15 cellular contexts compared by ENCODE assay signal in the genomic region with DNA sequence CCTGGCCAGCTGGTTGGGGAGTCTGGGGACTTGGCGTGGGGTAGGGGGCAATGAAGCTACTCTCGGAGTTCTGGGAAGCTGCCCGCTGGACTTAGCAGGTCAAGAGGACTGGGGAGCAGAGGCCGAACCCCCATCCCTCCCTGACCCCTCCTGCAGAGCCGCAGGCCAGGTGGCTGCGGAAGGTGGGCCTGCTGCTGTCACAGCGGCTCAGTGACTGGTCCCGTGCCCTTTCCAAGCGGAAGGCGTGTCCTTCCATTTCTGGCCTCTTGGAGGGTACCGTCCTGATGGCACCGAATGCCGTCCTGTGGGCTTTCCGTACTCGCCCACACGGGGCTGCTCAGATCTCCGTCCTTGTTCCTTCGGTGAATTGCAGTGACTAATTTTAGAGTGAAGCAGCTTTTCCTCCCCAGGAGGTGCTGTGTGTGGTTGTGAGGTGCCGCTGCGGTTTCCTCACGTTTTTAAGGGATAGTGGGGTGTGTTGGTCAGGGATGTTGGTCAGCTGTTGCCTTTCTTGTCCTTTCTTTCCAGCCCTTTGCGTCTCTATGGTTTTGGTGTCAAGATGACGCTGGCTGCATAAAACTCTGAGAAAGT. TPM values are rescaled to one million over a fixed set of nuclear protein-coding genes. Genes with fewer than 3 reads are reported as not detected.
DNase-seq lines count a peak whose midpoint lies in the region; ATAC-seq and TF ChIP-seq lines count a peak whose summit lies in the region.
"Had no signal": no experiment of that assay in that cellular context is flagged by ENCODE, and none has a peak within 500 bp of the region (broad histone marks: within the 10 kb centered on the region; RNA-seq: fewer than 3 reads in every experiment).

No MANE protein-coding gene starts in this region.

- no peak for TF ChIP-seq POLR2A in upper lobe of left lung (IDR thresholded peaks at IDR 0.05)

- no peak for TF ChIP-seq EP300 in upper lobe of left lung (IDR thresholded peaks at IDR 0.05)

- H3K9me3 ChIP-seq in right atrium auricular region = no peaks in the 10 kb centered on the region
- no peaks in the 10 kb centered on the region for H3K9me3 ChIP-seq in upper lobe of left lung
- H3K9me3 ChIP-seq: MG63, stomach had no signal

- H3K4me1 ChIP-seq in right atrium auricular region (peaks cover 0 to 77% of the 10 kb centered on the region in 2 donors), upper lobe of left lung (peaks cover 46 to 57% (median 51%) of the 10 kb centered on the region in 4 donors)

- no peak overlapping the region for H3K4me3 ChIP-seq in right atrium auricular region
- H3K4me3 ChIP-seq in upper lobe of left lung = no peak overlapping the region
- H3K4me3 ChIP-seq: MG63, stomach had no signal

- TF ChIP-seq CTCF in right atrium auricular region (IDR thresholded peaks at IDR 0.05) (no peak), upper lobe of left lung (IDR thresholded peaks at IDR 0.05) (no peak)

- ATAC-seq in left ventricle myocardium superior (peak; percentile 3), upper lobe of left lung (ENCODE audit: low FRiP score in 2 of 2) (no peak), GM21825 (IDR thresholded peaks at IDR 0.05; ENCODE audit: unreplicated experiment) (no peak)
- ATAC-seq: activated CD8-positive, alpha-beta T cell treated with anti-CD3 and anti-CD28 coated beads, Interleukin-2, amount 10 ng/mL, durations not matched to agents 7 days and 5 days; effector memory CD8-positive, alpha-beta T cell; T-cell had no signal

- peaks cover 22% of the 10 kb centered on the region for H3K36me3 ChIP-seq in right atrium auricular region
- peaks cover 0 to 44% (median 28%) of the 10 kb centered on the region in 4 donors for H3K36me3 ChIP-seq in upper lobe of left lung

- H3K27ac ChIP-seq in right atrium auricular region (peak overlapping the region; percentile 88 to 93), upper lobe of left lung (peak overlapping the region; percentile 18 to 88 (median 76))

- DNase-seq in left ventricle myocardium superior (no peak), cardiac septum (ENCODE audit: low spot score) (no peak), right atrium auricular region (ENCODE audit: low spot score) (no peak), upper lobe of left lung (peak in 1 of 2 donors; percentile 56), HUDEP-2 (lab: John Stamatoyannopoulos, UW; ENCODE audit: unreplicated experiment in 76 of 76) (no peak)
- DNase-seq: activated CD8-positive, alpha-beta T cell treated with anti-CD3 and anti-CD28 coated beads, Interleukin-2, amount 10 ng/mL, durations not matched to agents 7 days and 5 days; CD8-positive, alpha-beta memory T cell; central memory CD4-positive, alpha-beta T cell; DND-41; effector memory CD8-positive, alpha-beta T cell; MG63; NCI-H187 treated with DMSO at 0.1 percent for 48 hours; stomach; T-cell had no signal

- H3K27me3 ChIP-seq in right atrium auricular region = no peaks in the 10 kb centered on the region
- H3K27me3 ChIP-seq in upper lobe of left lung = no peaks in the 10 kb centered on the region
- H3K27me3 ChIP-seq: MG63, stomach had no signal

- intact Hi-C loops in left ventricle myocardium superior (cut with micrococcal nuclease) (no loop called here), cardiac septum (cut with DNase I) (no loop called here)

- 94 to 95% methylated on average over 13 to 20 of the region's 23 CpGs for WGBS in upper lobe of left lung, 2 donors

RNA-seq across cellular contexts. Expression of a gene that starts 20.8 kb away (rescaled TPM):
- 11.9 TPM for total RNA-seq in left ventricle myocardium superior
- 15.2 TPM for total RNA-seq in cardiac septum
- total RNA-seq in right atrium auricular region = 10 to 100 TPM in 1 of 2 donors, 1 to 10 TPM in 1; 6.7 to 10.3 TPM
- total RNA-seq in upper lobe of left lung = 100 to 1,000 TPM in 1 of 6 donors, 10 to 100 TPM in 5; 30.3 to 104 (median 37.2) TPM

RNA-seq across cellular contexts. Expression of a gene that starts 33.2 kb away (rescaled TPM):
- total RNA-seq in left ventricle myocardium superior (78.2 TPM), cardiac septum (89.0 TPM), right atrium auricular region (10 to 100 TPM; 82.7 to 95.8 TPM), upper lobe of left lung (100 to 1,000 TPM in 5 of 6 donors, 10 to 100 TPM in 1; 73.5 to 180 (median 115) TPM)

RNA-seq across cellular contexts. Expression of a gene that starts 51.6 kb away (rescaled TPM):
- total RNA-seq in left ventricle myocardium superior = 60.7 TPM
- total RNA-seq in cardiac septum = 51.2 TPM
- 10 to 100 TPM; 44.1 to 53.0 TPM for total RNA-seq in right atrium auricular region
- 100 to 1,000 TPM in 2 of 6 donors, 10 to 100 TPM in 4; 67.2 to 114 (median 79.3) TPM for total RNA-seq in upper lobe of left lung

RNA-seq across cellular contexts. Expression of a gene that starts 52.1 kb away (rescaled TPM):
- total RNA-seq in left ventricle myocardium superior (31.4 TPM), cardiac septum (34.1 TPM), right atrium auricular region (10 to 100 TPM; 17.3 to 30.4 TPM), upper lobe of left lung (100 to 1,000 TPM in 1 of 6 donors, 10 to 100 TPM in 5; 39.8 to 104 (median 70.7) TPM)
